In the genomic region with DNA sequence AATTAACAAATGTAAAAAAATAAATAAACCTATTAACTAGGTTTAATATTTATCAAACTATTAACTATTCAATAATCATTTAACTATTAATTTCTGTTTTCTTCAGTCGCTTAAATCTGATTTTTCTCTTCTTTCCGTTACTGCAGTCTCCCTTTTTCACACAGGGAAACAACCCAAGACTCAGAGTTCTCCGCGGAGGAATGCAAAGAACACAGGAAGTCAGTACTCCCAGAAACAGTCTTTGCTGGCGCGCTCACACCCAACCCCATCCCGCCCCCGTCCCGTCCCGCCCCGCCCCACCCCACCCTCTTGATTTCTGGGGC, we compare ENCODE assay signal across 9 cellular contexts. TPM values are rescaled to one million over a fixed set of nuclear protein-coding genes. Genes with fewer than 3 reads are reported as not detected.
DNase-seq lines count a peak whose midpoint lies in the region; ATAC-seq and TF ChIP-seq lines count a peak whose summit lies in the region.
"Had no signal": no experiment of that assay in that cellular context is flagged by ENCODE, and none has a peak within 500 bp of the region (broad histone marks: within the 10 kb centered on the region; RNA-seq: fewer than 3 reads in every experiment).

No MANE protein-coding gene starts in this region.

- in situ Hi-C loops in astrocyte of the cerebellum (cut with HindIII; ENCODE audit: low sequenced_read_pairs) (no loop called here), transverse colon (cut with MboI; ENCODE audit: low pct_ligation_motif_present in 1 of 4, low pct_unique_long_range_greater_than_20kb in 1 of 4, low sequenced_read_pairs in 3 of 4) (loop anchor here in 1 of 4 donors (25.0 kb wide), 1 partner anchor 302 kb away; a partner anchor contains a TSS)

- H3K27me3 ChIP-seq in lower lobe of right lung (ENCODE audit: low read depth) (no peaks in the 10 kb centered on the region), transverse colon (no peaks in the 10 kb centered on the region)

- peak overlapping the region; percentile 89 for H3K27ac ChIP-seq in lower lobe of right lung
- H3K27ac ChIP-seq in transverse colon, result peak overlapping the region; percentile 84 to 91 (median 88)

- H3K27ac Mint-ChIP-seq in activated T-cell treated with anti-CD3 and anti-CD28 coated beads, Interleukin-2, amount 50 U/mL, for 72 hours, result peak overlapping the region; percentile 96

- TF ChIP-seq EP300 in transverse colon (IDR thresholded peaks at IDR 0.05; ENCODE audit: low read depth), result no peak

- H3K36me3 ChIP-seq in lower lobe of right lung (peaks cover 32% of the 10 kb centered on the region), transverse colon (peaks cover 0 to 29% (median 12%) of the 10 kb centered on the region in 4 donors), mucosa of descending colon (ENCODE audit: low read depth) (no peaks in the 10 kb centered on the region)

- 1% methylated on average over 4 to 11 of the region's 11 CpGs for WGBS in transverse colon (ENCODE audit: low coverage in 1 of 2), 2 donors

- no peak for TF ChIP-seq POLR2A in transverse colon (IDR thresholded peaks at IDR 0.05)

- H3K9me3 ChIP-seq in lower lobe of right lung (no peaks in the 10 kb centered on the region), transverse colon (no peaks in the 10 kb centered on the region), mucosa of descending colon (no peaks in the 10 kb centered on the region)

- H3K27me3 Mint-ChIP-seq in activated T-cell treated with anti-CD3 and anti-CD28 coated beads, Interleukin-2, amount 50 U/mL, for 72 hours (ENCODE audit: low read depth), result no peaks in the 10 kb centered on the region

- no peak for DNase-seq in activated T-cell treated with anti-CD3 and anti-CD28 coated beads, Interleukin-2, amount 50 U/mL, for 72 hours
- no peak for DNase-seq in activated T-cell treated with anti-CD3 and anti-CD28 coated beads, Interleukin-2, amount 50 U/mL, for 1 hour
- DNase-seq in astrocyte of the cerebellum (ENCODE audit: low read depth) (no peak), lower lobe of right lung (no peak), transverse colon (no peak), mucosa of descending colon (no peak), mesenteric fat pad (ENCODE audit: low spot score) (no peak)

- ATAC-seq in activated T-cell treated with anti-CD3 and anti-CD28 coated beads, Interleukin-2, amount 50 U/mL, for 72 hours (replicated peaks in 1 of 2), result no peak
- no peak for ATAC-seq in lower lobe of right lung
- ATAC-seq in HG02973 (IDR thresholded peaks at IDR 0.05; ENCODE audit: unreplicated experiment), result no peak
- ATAC-seq in mucosa of descending colon, result no peak

- H3K9me3 Mint-ChIP-seq in activated T-cell treated with anti-CD3 and anti-CD28 coated beads, Interleukin-2, amount 50 U/mL, for 72 hours, result no peaks in the 10 kb centered on the region

- peak overlapping the region; percentile 92 to 98 for H3K4me3 Mint-ChIP-seq in activated T-cell treated with anti-CD3 and anti-CD28 coated beads, Interleukin-2, amount 50 U/mL, for 72 hours

- H3K4me1 ChIP-seq in lower lobe of right lung (peaks cover 27% of the 10 kb centered on the region), transverse colon (peaks cover 6 to 29% (median 26%) of the 10 kb centered on the region in 4 donors), mucosa of descending colon (ENCODE audit: low read depth) (peaks cover 15% of the 10 kb centered on the region)

- H3K4me3 ChIP-seq in astrocyte of the cerebellum (ENCODE audit: low read depth, low read length) (peak overlapping the region; percentile 85), lower lobe of right lung (peak overlapping the region; percentile 97), transverse colon (peak overlapping the region in 3 of 4 donors; percentile 71 to 80 (median 77)), mucosa of descending colon (no peak overlapping the region)

- TF ChIP-seq CTCF in astrocyte of the cerebellum (IDR thresholded peaks at IDR 0.05; ENCODE audit: low read depth, low read length, missing control alignments) (no peak), lower lobe of right lung (IDR thresholded peaks at IDR 0.05) (no peak), transverse colon (IDR thresholded peaks at IDR 0.05) (no peak), mucosa of descending colon (IDR thresholded peaks at IDR 0.05) (no peak)

- peaks cover 9 to 10% of the 10 kb centered on the region in 2 donors for H3K36me3 Mint-ChIP-seq in activated T-cell treated with anti-CD3 and anti-CD28 coated beads, Interleukin-2, amount 50 U/mL, for 72 hours (ENCODE audit: insufficient read depth in 2 of 2)

- peaks cover 34% of the 10 kb centered on the region for H3K4me1 Mint-ChIP-seq in activated T-cell treated with anti-CD3 and anti-CD28 coated beads, Interleukin-2, amount 50 U/mL, for 72 hours (ENCODE audit: low read depth)

- intact Hi-C loops in lower lobe of right lung (cut with DNase I), result no loop called here
- intact Hi-C loops in transverse colon (cut with DNase I; ENCODE audit: low total_unique reads), result no loop called here
- intact Hi-C loops in mucosa of descending colon (cut with DNase I, micrococcal nuclease), result no loop called here

RNA-seq across cellular contexts. Expression of a gene that starts 0.4 kb away (rescaled TPM):
- total RNA-seq in activated T-cell treated with anti-CD3 and anti-CD28 coated beads, Interleukin-2, amount 50 U/mL, for 72 hours, result 10 to 100 TPM; 91.2 to 94.9 TPM
- total RNA-seq in lower lobe of right lung (62.2 TPM), transverse colon (100 to 1,000 TPM in 2 of 4 donors, 10 to 100 TPM in 2; 74.8 to 124 (median 108) TPM), mucosa of descending colon (10 to 100 TPM; 61.1 to 87.3 (median 73.1) TPM), mesenteric fat pad (31.6 TPM)

RNA-seq across cellular contexts. Expression of a gene that starts 9.7 kb away (rescaled TPM):
- total RNA-seq in activated T-cell treated with anti-CD3 and anti-CD28 coated beads, Interleukin-2, amount 50 U/mL, for 72 hours, result under 1 TPM; 0.58 to 0.96 TPM
- total RNA-seq in lower lobe of right lung (not detected), transverse colon (1 to 10 TPM in 1 of 4 donors, under 1 TPM in 1, not detected in 2; 0.82 to 1.4 TPM), mucosa of descending colon (1 to 10 TPM in 2 of 3 donors, under 1 TPM in 1; 0.28 to 4.9 (median 2.0) TPM), mesenteric fat pad (not detected)
- total RNA-seq: Daoy had no signal

RNA-seq across cellular contexts. Expression of a gene that starts 34.1 kb away (rescaled TPM):
- not detected for total RNA-seq in activated T-cell treated with anti-CD3 and anti-CD28 coated beads, Interleukin-2, amount 50 U/mL, for 72 hours
- total RNA-seq in lower lobe of right lung (6.0 TPM), transverse colon (1 to 10 TPM in 1 of 4 donors, not detected in 3; 2.7 TPM), mucosa of descending colon (1 to 10 TPM in 1 of 3 donors, under 1 TPM in 1, not detected in 1; 0.96 to 4.0 TPM), mesenteric fat pad (8.7 TPM)
- total RNA-seq: Daoy had no signal

RNA-seq across cellular contexts. Expression of a gene that starts 35.4 kb away (rescaled TPM):
- 1 to 10 TPM; 4.0 to 6.3 TPM for total RNA-seq in activated T-cell treated with anti-CD3 and anti-CD28 coated beads, Interleukin-2, amount 50 U/mL, for 72 hours
- total RNA-seq in lower lobe of right lung, result 92.7 TPM
- 100 to 1,000 TPM; 144 to 275 (median 192) TPM for total RNA-seq in transverse colon
- total RNA-seq in mucosa of descending colon, result 100 to 1,000 TPM; 156 to 212 (median 188) TPM
- total RNA-seq in mesenteric fat pad, result 120 TPM

RNA-seq across cellular contexts. Expression of a gene that starts 40.6 kb away (rescaled TPM):
- not detected for total RNA-seq in activated T-cell treated with anti-CD3 and anti-CD28 coated beads, Interleukin-2, amount 50 U/mL, for 72 hours
- not detected for total RNA-seq in lower lobe of right lung
- total RNA-seq in transverse colon, result not detected
- 1 to 10 TPM in 1 of 3 donors, under 1 TPM in 1, not detected in 1; 0.58 to 2.3 TPM for total RNA-seq in mucosa of descending colon
- total RNA-seq in mesenteric fat pad, result not detected
- total RNA-seq: Daoy had no signal
